Comparison of ENCODE assay signal across 19 cellular contexts in genomic region chr7:1741246-1741645, GRCh38.
DNase-seq lines count a peak whose midpoint lies in the region; ATAC-seq and TF ChIP-seq lines count a peak whose summit lies in the region.
"Had no signal": no experiment of that assay in that cellular context is flagged by ENCODE, and none has a peak within 500 bp of the region (broad histone marks: within the 10 kb centered on the region; RNA-seq: fewer than 3 reads in every experiment).

No MANE protein-coding gene starts in this region.

- no peaks in the 10 kb centered on the region for H3K27me3 Mint-ChIP-seq in activated naive CD8-positive, alpha-beta T cell treated with anti-CD3 and anti-CD28 coated beads, Interleukin-2, amount 10 ng/mL, durations not matched to agents 7 days and 5 days

- intact Hi-C loops in left cardiac atrium (cut with DNase I), result no loop called here
- intact Hi-C loops in Right ventricle myocardium superior (cut with DNase I), result no loop called here

- peak overlapping the region; percentile 48 for H3K27ac Mint-ChIP-seq in activated naive CD8-positive, alpha-beta T cell treated with anti-CD3 and anti-CD28 coated beads, Interleukin-2, amount 10 ng/mL, durations not matched to agents 7 days and 5 days
- H3K27ac Mint-ChIP-seq in stimulated activated effector memory CD8-positive, alpha-beta T cell treated with anti-CD3 and anti-CD28 coated beads, Interleukin-12 subunit alpha, Interleukin-12 subunit beta, amount 100 ng/mL, for 72 hours, result no peak overlapping the region

- CTCF ChIA-PET in HEK293T (lab: Yijun Ruan, JAX), result no interaction called here

- peak overlapping the region; percentile 33 for H3K4me3 Mint-ChIP-seq in activated naive CD8-positive, alpha-beta T cell treated with anti-CD3 and anti-CD28 coated beads, Interleukin-2, amount 10 ng/mL, durations not matched to agents 7 days and 5 days
- H3K4me3 Mint-ChIP-seq in stimulated activated effector memory CD8-positive, alpha-beta T cell treated with anti-CD3 and anti-CD28 coated beads, Interleukin-12 subunit alpha, Interleukin-12 subunit beta, amount 100 ng/mL, for 72 hours, result peak overlapping the region; percentile 68

- H3K36me3 Mint-ChIP-seq in activated naive CD8-positive, alpha-beta T cell treated with anti-CD3 and anti-CD28 coated beads, Interleukin-2, amount 10 ng/mL, durations not matched to agents 7 days and 5 days, result no peaks in the 10 kb centered on the region
- no peaks in the 10 kb centered on the region for H3K36me3 Mint-ChIP-seq in stimulated activated effector memory CD8-positive, alpha-beta T cell treated with anti-CD3 and anti-CD28 coated beads, Interleukin-12 subunit alpha, Interleukin-12 subunit beta, amount 100 ng/mL, for 72 hours
- H3K36me3 Mint-ChIP-seq: CD4-positive, alpha-beta memory T cell had no signal

- ATAC-seq in left cardiac atrium (no peak), Right ventricle myocardium superior (ENCODE audit: poor library complexity) (no peak)
- ATAC-seq in activated naive CD8-positive, alpha-beta T cell treated with anti-CD3 and anti-CD28 coated beads, Interleukin-2, amount 10 ng/mL, durations not matched to agents 7 days and 5 days (ENCODE audit: low read depth), result no peak
- ATAC-seq in stimulated activated effector memory CD8-positive, alpha-beta T cell treated with anti-CD3 and anti-CD28 coated beads, Interleukin-12 subunit alpha, Interleukin-12 subunit beta, amount 100 ng/mL, for 72 hours, result no peak

- H3K4me1 Mint-ChIP-seq in activated naive CD8-positive, alpha-beta T cell treated with anti-CD3 and anti-CD28 coated beads, Interleukin-2, amount 10 ng/mL, durations not matched to agents 7 days and 5 days, result peaks cover 15% of the 10 kb centered on the region
- peaks cover 34% of the 10 kb centered on the region for H3K4me1 Mint-ChIP-seq in stimulated activated effector memory CD8-positive, alpha-beta T cell treated with anti-CD3 and anti-CD28 coated beads, Interleukin-12 subunit alpha, Interleukin-12 subunit beta, amount 100 ng/mL, for 72 hours

- POLR2A ChIA-PET in activated naive CD8-positive, alpha-beta T cell treated with anti-CD3 and anti-CD28 coated beads, Interleukin-2, amount 10 ng/mL, durations not matched to agents 7 days and 5 days (lab: Charles Lee), result no interaction called here
- POLR2A ChIA-PET in HEK293T (lab: Yijun Ruan, JAX), result no interaction called here

- peak overlapping the region; percentile 68 for H3K4me3 ChIP-seq in LNCaP clone FGC (ENCODE audit: low read depth, low read length)
- H3K4me3 ChIP-seq: ascending aorta, dorsolateral prefrontal cortex, ovary, right lobe of liver had no signal

- no peak for TF ChIP-seq CTCF in LNCaP clone FGC (IDR thresholded peaks at IDR 0.05; ENCODE audit: control insufficient read depth, extremely low read depth, insufficient read depth)

- DNase-seq in left cardiac atrium (peak; percentile 10), Right ventricle myocardium superior (no peak), LNCaP clone FGC (ENCODE audit: low read depth) (no peak), HuH-7.5 (ENCODE audit: low spot score) (no peak), CD1c-positive myeloid dendritic cell (ENCODE audit: extremely low spot score) (no peak), HEK293T (ENCODE audit: extremely low spot score) (no peak)
- no peak for DNase-seq in activated naive CD8-positive, alpha-beta T cell treated with anti-CD3 and anti-CD28 coated beads, Interleukin-2, amount 10 ng/mL, durations not matched to agents 7 days and 5 days
- no peak for DNase-seq in stimulated activated effector memory CD8-positive, alpha-beta T cell treated with anti-CD3 and anti-CD28 coated beads, Interleukin-12 subunit alpha, Interleukin-12 subunit beta, amount 100 ng/mL, for 72 hours (ENCODE audit: low spot score in 2 of 2)
- DNase-seq: activated CD4-positive, alpha-beta T cell treated with anti-CD3 and anti-CD28 coated beads for 1 hour; activated naive CD4-positive, alpha-beta T cell; DND-41; dorsolateral prefrontal cortex; kidney; mesenchymal stem cell; NCI-H1417 treated with DMSO at 0.1 percent for 48 hours; ovary; right lobe of liver had no signal

- H3K9me3 Mint-ChIP-seq in activated naive CD8-positive, alpha-beta T cell treated with anti-CD3 and anti-CD28 coated beads, Interleukin-2, amount 10 ng/mL, durations not matched to agents 7 days and 5 days, result no peaks in the 10 kb centered on the region
- H3K9me3 Mint-ChIP-seq in stimulated activated effector memory CD8-positive, alpha-beta T cell treated with anti-CD3 and anti-CD28 coated beads, Interleukin-12 subunit alpha, Interleukin-12 subunit beta, amount 100 ng/mL, for 72 hours, result no peaks in the 10 kb centered on the region
- H3K9me3 Mint-ChIP-seq: CD4-positive, alpha-beta memory T cell had no signal

TF ChIP-seq in HEK293T, 16 proteins besides CTCF, POLR2A, EP300 and RAD21:
- TF ChIP-seq SUZ12 (IDR thresholded peaks at IDR 0.05) (no peak), ELF4 (IDR thresholded peaks at IDR 0.05) (no peak), ZNF384 (IDR thresholded peaks at IDR 0.05) (no peak), L3MBTL2 (conservative IDR thresholded peaks at IDR 0.05) (no peak), LEF1 (IDR thresholded peaks at IDR 0.05; ENCODE audit: borderline replicate concordance) (no peak), FOXA1 (IDR thresholded peaks at IDR 0.05) (no peak), FOXM1 (IDR thresholded peaks at IDR 0.05; ENCODE audit: borderline replicate concordance) (no peak), PKNOX1 (IDR thresholded peaks at IDR 0.05) (no peak), ARNT (IDR thresholded peaks at IDR 0.05) (no peak), FOXK2 (IDR thresholded peaks at IDR 0.05) (no peak), BHLHE40 (IDR thresholded peaks at IDR 0.05; ENCODE audit: borderline replicate concordance) (no peak), SP1 (IDR thresholded peaks at IDR 0.05) (no peak), CTBP1 (IDR thresholded peaks at IDR 0.05; ENCODE audit: borderline replicate concordance) (no peak), HDGF (IDR thresholded peaks at IDR 0.05; ENCODE audit: borderline replicate concordance) (no peak), NFRKB (IDR thresholded peaks at IDR 0.05) (no peak)
